1 cellular context compared by ENCODE assay signal in genomic region chr10:4984971-4985594, GRCh38.
TF ChIP-seq lines count a peak whose summit lies in the region.

No MANE protein-coding gene starts in this region.

TF ChIP-seq in Ishikawa, 13 proteins besides CTCF, POLR2A, EP300 and RAD21:
- TF ChIP-seq CREB1 (IDR thresholded peaks at IDR 0.05; ENCODE audit: low read depth) = no peak
- peak; percentile 88 for TF ChIP-seq TEAD4 (IDR thresholded peaks at IDR 0.05)
- TF ChIP-seq TCF12 (IDR thresholded peaks at IDR 0.05; ENCODE audit: low read depth) = peak; percentile 71; the same call in 1 of the 2 replicates
- TF ChIP-seq EGR1 (IDR thresholded peaks at IDR 0.05) = no peak
- TF ChIP-seq YY1 (IDR thresholded peaks at IDR 0.05; ENCODE audit: low read depth) = 0 out of 2 replicates have a peak, but pooled peaks have one; percentile 34
- TF ChIP-seq USF1 (IDR thresholded peaks at IDR 0.05) = 0 out of 2 replicates have a peak, but pooled peaks have one; percentile 44
- peak; percentile 58 for TF ChIP-seq MAX (IDR thresholded peaks at IDR 0.05)
- peak; percentile 77 for TF ChIP-seq NFIC (IDR thresholded peaks at IDR 0.05)
